In genomic region chr20:25299801-25300200, GRCh38 we compare ENCODE assay signal across 11 cellular contexts. TPM values are rescaled to one million over a fixed set of nuclear protein-coding genes. Genes with fewer than 3 reads are reported as not detected.
DNase-seq lines count a peak whose midpoint lies in the region; ATAC-seq and TF ChIP-seq lines count a peak whose summit lies in the region.
"Had no signal": no experiment of that assay in that cellular context is flagged by ENCODE, and none has a peak within 500 bp of the region (broad histone marks: within the 10 kb centered on the region; RNA-seq: fewer than 3 reads in every experiment).

No MANE protein-coding gene starts in this region.

- peaks cover 2% of the 10 kb centered on the region for H3K4me1 Mint-ChIP-seq in neural crest cell

- H3K9me3 Mint-ChIP-seq in neural crest cell, result no peaks in the 10 kb centered on the region

- ATAC-seq in HG03457 (IDR thresholded peaks at IDR 0.05; ENCODE audit: unreplicated experiment), result no peak

- peaks cover 51% of the 10 kb centered on the region for H3K36me3 ChIP-seq in brain microvascular endothelial cell (replicated peaks)

- H3K36me3 Mint-ChIP-seq in neural crest cell (ENCODE audit: low read depth), result no peaks in the 10 kb centered on the region

- H3K27ac Mint-ChIP-seq in neural crest cell (ENCODE audit: unreplicated experiment), result no peak overlapping the region

- peak overlapping the region; percentile 35 for H3K27ac ChIP-seq in brain microvascular endothelial cell
- H3K27ac ChIP-seq: suprapubic skin had no signal

- DNase-seq in NCI-H2171 treated with DMSO at 0.1 percent for 48 hours (lab: John Stamatoyannopoulos, UW) (peak; percentile 29), NCI-H2171 (lab: John Stamatoyannopoulos, UW) (no peak), HT1080 (ENCODE audit: low read depth) (peak; percentile 70), brain microvascular endothelial cell (peak; percentile 37), neural crest cell (ENCODE audit: low read depth, low spot score) (no peak), iPS-NIHi11 (ENCODE audit: low spot score) (no peak), NOMO-1 treated with dmso at 0.1 percent for 144 hours (lab: John Stamatoyannopoulos, UW; ENCODE audit: unreplicated experiment) (no peak)
- DNase-seq: activated gamma-delta T cell treated with Interleukin-2 at 50 U/mL for 16 hours; stimulated activated CD4-positive, alpha-beta T cell treated with anti-CD3 and anti-CD28 coated beads, Interleukin-2, amount 100 ng/mL, for 48 hours had no signal

- in situ Hi-C loops in brain microvascular endothelial cell (cut with HindIII; ENCODE audit: low pct_ligation_motif_present, low sequenced_read_pairs), result no loop called here

- no peaks in the 10 kb centered on the region for H3K27me3 Mint-ChIP-seq in neural crest cell (ENCODE audit: low read depth)

- peak overlapping the region; percentile 57 for H3K4me3 Mint-ChIP-seq in neural crest cell

- TF ChIP-seq CTCF in brain microvascular endothelial cell (IDR thresholded peaks at IDR 0.05; ENCODE audit: low read depth, low read length, missing control alignments), result peak; percentile 43
- no peak for TF ChIP-seq CTCF in neural crest cell (conservative IDR thresholded peaks at IDR 0.05)

- no peaks in the 10 kb centered on the region for H3K27me3 ChIP-seq in brain microvascular endothelial cell (replicated peaks)
- H3K27me3 ChIP-seq: suprapubic skin had no signal

- no peak overlapping the region for H3K4me3 ChIP-seq in brain microvascular endothelial cell (ENCODE audit: low read depth, low read length)
- H3K4me3 ChIP-seq: suprapubic skin had no signal

RNA-seq across cellular contexts. Expression of gene PYGB, which starts 51.9 kb away (rescaled TPM):
- 113 and 121 TPM in 2 replicates for total RNA-seq in HT1080 (2014; rRNA removed; shearing (Covaris generic))
- polyA plus RNA-seq in HT1080 (2015; cell fraction: cytosol; rRNA removed), result 141 and 151 TPM in 2 replicates
- 397 and 434 TPM in 2 replicates for polyA plus RNA-seq in HT1080 (2015; cell fraction: nucleus; rRNA removed)
- 71.1 and 77.1 TPM in 2 replicates for total RNA-seq in neural crest cell

Comparison
In these comparisons a context has a peak if more than half of its experiments do, and no peak if none do; other contexts are left out.
1. DNase-seq: peak in NCI-H2171 treated with DMSO at 0.1 percent for 48 hours (single experiment), HT1080 (single experiment) and brain microvascular endothelial cell (single experiment); none in NCI-H2171 (single experiment), neural crest cell (single experiment), iPS-NIHi11 (single experiment) and NOMO-1 treated with dmso at 0.1 percent for 144 hours (single experiment).